In genomic region chr12:31733549-31734432, GRCh38 we compare ENCODE assay signal across 1 cellular context.
TF ChIP-seq lines count a peak whose summit lies in the region.
"Not testable (repeated sequence)": the region's sequence is repeated elsewhere in the genome, so short reads cannot be mapped to it uniquely, and the experiment has no call there.

No MANE protein-coding gene starts in this region.

TF ChIP-seq in K562, 482 proteins besides CTCF, POLR2A, EP300 and RAD21 (continued from another document and continues in another):
- TF ChIP-seq PYGO2 (tag; IDR thresholded peaks at IDR 0.05) = peak; percentile 93
- peak; percentile 97 for TF ChIP-seq ETV5 (CRISPR knock-in tag; IDR thresholded peaks at IDR 0.05; ENCODE audit: low read depth)
- peak; percentile 79 for TF ChIP-seq ZNF140 (CRISPR knock-in tag; IDR thresholded peaks at IDR 0.05)
- peak; percentile 89; the same call in 1 of the 2 replicates for TF ChIP-seq ZNF668 (CRISPR knock-in tag; IDR thresholded peaks at IDR 0.05)
- not testable (repeated sequence) for TF ChIP-seq MYC (IDR thresholded peaks at IDR 0.05; ENCODE audit: low read depth, low read length); MYNN (CRISPR knock-in tag; IDR thresholded peaks at IDR 0.05)
- TF ChIP-seq MYC (CRISPR knock-in tag; IDR thresholded peaks at IDR 0.05; ENCODE audit: borderline replicate concordance, low read depth) = peak; percentile 91
- TF ChIP-seq SMAD3 (CRISPR knock-in tag; conservative IDR thresholded peaks at IDR 0.05) = peak; percentile 97
- TF ChIP-seq ZNF75A (CRISPR knock-in tag; IDR thresholded peaks at IDR 0.05) = peak; percentile 74; the same call in 1 of the 2 replicates
- peak; percentile 98 for TF ChIP-seq HDAC8 (tag; IDR thresholded peaks at IDR 0.05)
- TF ChIP-seq DDX20 (tag; IDR thresholded peaks at IDR 0.05; ENCODE audit: low read depth) = peak; percentile 98
- peak in 1 of 2 experiments; percentile 19 for TF ChIP-seq AFF1 (IDR thresholded peaks at IDR 0.05; ENCODE audit: low read depth in 1 of 2, partially characterized antibody in 2 of 2)
- TF ChIP-seq FOS (IDR thresholded peaks at IDR 0.05; ENCODE audit: extremely low read depth, insufficient read length) = peak; percentile 27
- peak; percentile 23; the same call in 1 of the 2 replicates for TF ChIP-seq ESRRA (IDR thresholded peaks at IDR 0.05; ENCODE audit: borderline replicate concordance, low read depth)
- peak; percentile 66; the same call in 1 of the 2 replicates for TF ChIP-seq ZBTB5 (IDR thresholded peaks at IDR 0.05)
- peak; percentile 97 for TF ChIP-seq RREB1 (CRISPR knock-in tag; IDR thresholded peaks at IDR 0.05)
- 0 out of 2 replicates have a peak, but pooled peaks have one; percentile 53 for TF ChIP-seq MTF1 (CRISPR knock-in tag; IDR thresholded peaks at IDR 0.05; ENCODE audit: borderline replicate concordance)
- peak; percentile 81 for TF ChIP-seq ID3 (CRISPR knock-in tag; IDR thresholded peaks at IDR 0.05)
- peak; percentile 87 for TF ChIP-seq ID3 (tag; IDR thresholded peaks at IDR 0.05)
- TF ChIP-seq DACH1 (IDR thresholded peaks at IDR 0.05; ENCODE audit: partially characterized antibody) = peak; percentile 93
- TF ChIP-seq MNT (conservative IDR thresholded peaks at IDR 0.05) = 0 out of 4 replicates have a peak, but pooled peaks of 1 of the 2 experiments have one; percentile 24
- peak; percentile 95 for TF ChIP-seq ZNF766 (CRISPR knock-in tag; conservative IDR thresholded peaks at IDR 0.05)
- peak; percentile 95 for TF ChIP-seq THRB (CRISPR knock-in tag; conservative IDR thresholded peaks at IDR 0.05)
- TF ChIP-seq HBP1 (CRISPR knock-in tag; IDR thresholded peaks at IDR 0.05) = peak; percentile 94
- TF ChIP-seq JUND (IDR thresholded peaks at IDR 0.05; ENCODE audit: borderline replicate concordance, low read depth, low read length) = peak; percentile 95
- TF ChIP-seq JUND (tag; IDR thresholded peaks at IDR 0.05; ENCODE audit: borderline replicate concordance, low read depth, low read length) = peak; percentile 90; the same call in 2 of the 3 replicates
- TF ChIP-seq ZBTB17 (CRISPR knock-in tag; IDR thresholded peaks at IDR 0.05) = peak; percentile 93
- peak; percentile 89 for TF ChIP-seq C11orf30 (IDR thresholded peaks at IDR 0.05; ENCODE audit: low read depth)
- peak; percentile 48 for TF ChIP-seq NCOR1 (IDR thresholded peaks at IDR 0.05)
- TF ChIP-seq NFE2 (IDR thresholded peaks at IDR 0.05; ENCODE audit: low read depth) = peak; percentile 95
- TF ChIP-seq KDM1A (IDR thresholded peaks at IDR 0.05) = peak; percentile 69 to 77; a peak in 3 of 4 replicates
- TF ChIP-seq SMARCA4 (IDR thresholded peaks at IDR 0.05) = peak; percentile 83
- TF ChIP-seq KLF1 (tag; IDR thresholded peaks at IDR 0.05) = peak; percentile 62
- TF ChIP-seq MYNN (IDR thresholded peaks at IDR 0.05) = peak; percentile 36; the same call in 1 of the 2 replicates
- peak; percentile 70; the same call in 1 of the 2 replicates for TF ChIP-seq MTA1 (IDR thresholded peaks at IDR 0.05; ENCODE audit: borderline replicate concordance)
- peak; percentile 79; the same call in 1 of the 2 replicates for TF ChIP-seq CREB5 (CRISPR knock-in tag; IDR thresholded peaks at IDR 0.05)
- TF ChIP-seq NR2F6 (CRISPR knock-in tag; IDR thresholded peaks at IDR 0.05) = peak; percentile 79; the same call in 1 of the 2 replicates
- peak; percentile 99 for TF ChIP-seq ZNF589 (CRISPR knock-in tag; IDR thresholded peaks at IDR 0.05; ENCODE audit: low read depth)
- TF ChIP-seq RBM25 (IDR thresholded peaks at IDR 0.05; ENCODE audit: low read depth, low read length, severe bottlenecking) = peak; percentile 29
- peak in 1 of 2 experiments; percentile 85; a peak in 2 of 4 replicates for TF ChIP-seq TBL1XR1 (IDR thresholded peaks at IDR 0.05; ENCODE audit: low read length in 2 of 2)
- TF ChIP-seq DPF2 (IDR thresholded peaks at IDR 0.05) = peak; percentile 88
- peak; percentile 96 for TF ChIP-seq ZNF644 (tag; IDR thresholded peaks at IDR 0.05; ENCODE audit: low read depth)
- TF ChIP-seq GATA2 (CRISPR knock-in tag; IDR thresholded peaks at IDR 0.05) = peak; percentile 34; the same call in 1 of the 2 replicates
- peak; percentile 49; the same call in 1 of the 2 replicates for TF ChIP-seq NCOA1 (IDR thresholded peaks at IDR 0.05; ENCODE audit: low read depth)
- peak; percentile 68 for TF ChIP-seq GATAD2B (IDR thresholded peaks at IDR 0.05; ENCODE audit: borderline replicate concordance)
- peak in 1 of 2 experiments; percentile 70; a peak in 2 of 4 replicates for TF ChIP-seq MAZ (CRISPR knock-in tag; conservative IDR thresholded peaks at IDR 0.05 in 1 of 2, IDR thresholded peaks at IDR 0.05 in 1 of 2)
